Comparison of ENCODE assay signal across 29 cellular contexts in the genomic region with DNA sequence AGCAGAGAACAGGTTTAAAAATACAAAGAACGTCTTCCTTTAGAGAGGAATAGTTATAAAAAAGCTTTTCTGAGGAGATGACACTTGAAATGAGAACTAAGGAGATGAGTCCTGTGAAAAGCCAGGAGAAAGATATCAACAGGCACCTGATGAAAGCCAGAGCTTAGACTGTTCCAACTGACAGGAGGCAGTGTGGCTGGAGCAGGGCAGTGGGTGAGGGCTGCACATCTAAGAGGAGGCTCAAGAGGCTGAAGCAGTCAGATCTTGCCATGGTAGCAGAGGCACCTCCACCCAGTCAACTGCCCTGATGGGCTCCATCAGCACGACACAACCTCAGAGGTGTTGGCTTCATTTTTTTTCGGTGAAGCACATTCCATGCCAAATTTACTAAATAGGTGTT.
"Had no signal": no experiment of that assay in that cellular context is flagged by ENCODE, and none has a peak within 500 bp of the region (broad histone marks: within the 10 kb centered on the region; RNA-seq: fewer than 3 reads in every experiment).

No MANE protein-coding gene starts in this region.

- H3K36me3 ChIP-seq: neural progenitor cell, ovary, right lobe of liver, sigmoid colon, suprapubic skin, tibial artery, transverse colon, upper lobe of right lung, uterus had no signal

- H3K9me3 ChIP-seq: psoas muscle, sigmoid colon, suprapubic skin, testis, upper lobe of right lung, uterus had no signal

- H3K4me3 Mint-ChIP-seq: natural killer cell; nephron; neural progenitor cell; stimulated activated memory B cell treated with anti-CD40 and anti-IgM and Interleukin-4, amounts not matched to agents 10 μg/mL and 1 μg/mL and 100 μg/mL, for 72 hours; stimulated activated naive CD8-positive, alpha-beta T cell treated with anti-CD3 and anti-CD28 coated beads, Interleukin-15, amount 100 ng/mL, for 72 hours; type B pancreatic cell had no signal

- H3K4me1 ChIP-seq: neural progenitor cell, parathyroid adenoma, psoas muscle, right lobe of liver, sigmoid colon, suprapubic skin, testis, tibial artery, transverse colon, upper lobe of right lung, uterus had no signal

- H3K9ac ChIP-seq: neural progenitor cell, parathyroid adenoma had no signal

- H3K27ac Mint-ChIP-seq: natural killer cell; nephron; neural progenitor cell; progenitor cell of endocrine pancreas; stimulated activated memory B cell treated with anti-CD40 and anti-IgM and Interleukin-4, amounts not matched to agents 10 μg/mL and 1 μg/mL and 100 μg/mL, for 72 hours; stimulated activated naive CD8-positive, alpha-beta T cell treated with anti-CD3 and anti-CD28 coated beads, Interleukin-15, amount 100 ng/mL, for 72 hours; type B pancreatic cell had no signal

- DNase-seq: natural killer cell; occipital lobe; ovary; posterior cingulate gyrus; psoas muscle; right cardiac atrium; right lobe of liver; sigmoid colon; small intestine; stimulated activated CD4-positive, alpha-beta T cell treated with anti-CD3 and anti-CD28 coated beads, Interleukin-15, amount 100 ng/mL, for 24 hours; stimulated activated CD4-positive, alpha-beta T cell treated with anti-CD3 and anti-CD28 coated beads, Interleukin-4, amount 100 ng/mL, for 1 hour; stimulated activated CD4-positive, alpha-beta T cell treated with anti-CD3 and anti-CD28 coated beads, Interleukin-4, amount 100 ng/mL, for 4 hours; stimulated activated CD8-positive, alpha-beta memory T cell treated with anti-CD3 and anti-CD28 coated beads, Interleukin-4, amount 100 ng/mL, for 48 hours; stimulated activated naive CD4-positive, alpha-beta T cell; stimulated activated naive CD8-positive, alpha-beta T cell treated with anti-CD3 and anti-CD28 coated beads, Interleukin-15, amount 100 ng/mL, for 72 hours; stimulated activated naive CD8-positive, alpha-beta T cell treated with anti-CD3 and anti-CD28 coated beads, Interleukin-15, Interleukin-2, amounts not matched to agents 100 U/mL and 50 U/mL, for 24 hours; substantia nigra; testis; tibial artery; transverse colon; upper lobe of right lung; uterus had no signal

- H2AFZ ChIP-seq: neural progenitor cell, parathyroid adenoma had no signal

- H3K9me3 Mint-ChIP-seq: stimulated activated memory B cell treated with anti-CD40 and anti-IgM and Interleukin-4, amounts not matched to agents 10 μg/mL and 1 μg/mL and 100 μg/mL, for 72 hours had no signal

- H3K4me1 Mint-ChIP-seq: natural killer cell; nephron; neural progenitor cell; stimulated activated memory B cell treated with anti-CD40 and anti-IgM and Interleukin-4, amounts not matched to agents 10 μg/mL and 1 μg/mL and 100 μg/mL, for 72 hours; stimulated activated naive CD8-positive, alpha-beta T cell treated with anti-CD3 and anti-CD28 coated beads, Interleukin-15, amount 100 ng/mL, for 72 hours had no signal

- H3K27me3 ChIP-seq: neural progenitor cell, ovary, right lobe of liver, sigmoid colon, suprapubic skin, testis, tibial artery, transverse colon, upper lobe of right lung, uterus had no signal

- H3K27ac ChIP-seq: neural progenitor cell, ovary, parathyroid adenoma, psoas muscle, right lobe of liver, sigmoid colon, suprapubic skin, testis, tibial artery, transverse colon, upper lobe of right lung, uterus had no signal

- H3K4me2 ChIP-seq: neural progenitor cell had no signal

- ATAC-seq: natural killer cell; psoas muscle; right cardiac atrium; right lobe of liver; stimulated activated memory B cell treated with anti-CD40 and anti-IgM and Interleukin-4, amounts not matched to agents 10 μg/mL and 1 μg/mL and 100 μg/mL, for 72 hours; stimulated activated naive CD8-positive, alpha-beta T cell treated with anti-CD3 and anti-CD28 coated beads, Interleukin-15, amount 100 ng/mL, for 72 hours; stimulated activated naive CD8-positive, alpha-beta T cell treated with anti-CD3 and anti-CD28 coated beads, Interleukin-15, Interleukin-2, amounts not matched to agents 100 U/mL and 50 U/mL, for 24 hours; upper lobe of right lung had no signal

- H3K27me3 Mint-ChIP-seq: progenitor cell of endocrine pancreas; stimulated activated memory B cell treated with anti-CD40 and anti-IgM and Interleukin-4, amounts not matched to agents 10 μg/mL and 1 μg/mL and 100 μg/mL, for 72 hours; stimulated activated naive CD8-positive, alpha-beta T cell treated with anti-CD3 and anti-CD28 coated beads, Interleukin-15, amount 100 ng/mL, for 72 hours; type B pancreatic cell had no signal

- H3K4me3 ChIP-seq: neural progenitor cell, ovary, psoas muscle, right lobe of liver, sigmoid colon, suprapubic skin, testis, tibial artery, transverse colon, upper lobe of right lung, uterus had no signal

- H3K79me2 ChIP-seq: parathyroid adenoma had no signal

- FAIRE-seq: small intestine had no signal

- H3K36me3 Mint-ChIP-seq: natural killer cell; neural progenitor cell; stimulated activated memory B cell treated with anti-CD40 and anti-IgM and Interleukin-4, amounts not matched to agents 10 μg/mL and 1 μg/mL and 100 μg/mL, for 72 hours; type B pancreatic cell had no signal
